10 cellular contexts compared by ENCODE assay signal in genomic region chr17:20533206-20533605, GRCh38. TPM values are rescaled to one million over a fixed set of nuclear protein-coding genes. Genes with fewer than 3 reads are reported as not detected.
DNase-seq lines count a peak whose midpoint lies in the region; ATAC-seq and TF ChIP-seq lines count a peak whose summit lies in the region.
"Not testable (repeated sequence)": the region's sequence is repeated elsewhere in the genome, so short reads cannot be mapped to it uniquely, and the experiment has no call there.
"Had no signal": no experiment of that assay in that cellular context is flagged by ENCODE, and none has a peak within 500 bp of the region (broad histone marks: within the 10 kb centered on the region; RNA-seq: fewer than 3 reads in every experiment).

No MANE protein-coding gene starts in this region.

- H3K27ac ChIP-seq in breast epithelium = peak overlapping the region in 1 of 2 donors; percentile 55
- not testable (repeated sequence) for H3K27ac ChIP-seq in mesodermal cell (ENCODE audit: low read depth, low read length, severe bottlenecking)

- H3K9me3 ChIP-seq in breast epithelium; mesodermal cell (ENCODE audit: control insufficient read depth, low read length): not testable (repeated sequence)

- intact Hi-C loops in activated CD8-positive, alpha-beta T cell treated with anti-CD3 and anti-CD28 coated beads for 36 hours (cut with micrococcal nuclease); breast epithelium (cut with DNase I; ENCODE audit: low total_unique reads): not testable (repeated sequence)

- H3K4me1 ChIP-seq in breast epithelium; mesodermal cell (ENCODE audit: control insufficient read depth, insufficient read depth, low read length, poor library complexity, severe bottlenecking): not testable (repeated sequence)

- H3K4me1 Mint-ChIP-seq in activated CD8-positive, alpha-beta T cell treated with anti-CD3 and anti-CD28 coated beads for 36 hours (ENCODE audit: low read depth) = not testable (repeated sequence)

- H3K27me3 ChIP-seq in breast epithelium = not testable (repeated sequence)

- DNase-seq in ACHN (peak; percentile 11), NCI-H1417 (lab: John Stamatoyannopoulos, UW) (peak in 2 of 3 experiments; percentile 25 to 27)
- DNase-seq in GM12864 (ENCODE audit: low read depth); activated CD8-positive, alpha-beta T cell treated with anti-CD3 and anti-CD28 coated beads for 36 hours; breast epithelium (ENCODE audit: low spot score in 2 of 2); fibroblast of the aortic adventitia (ENCODE audit: low read depth); retinal pigment epithelial cell (ENCODE audit: low read depth): not testable (repeated sequence)

- not testable (repeated sequence) for TF ChIP-seq CTCF in GM12864 (IDR thresholded peaks at IDR 0.05; ENCODE audit: low read depth, low read length, missing control alignments); activated CD8-positive, alpha-beta T cell treated with anti-CD3 and anti-CD28 coated beads for 36 hours (IDR thresholded peaks at IDR 0.05); breast epithelium (IDR thresholded peaks at IDR 0.05); fibroblast of the aortic adventitia (IDR thresholded peaks at IDR 0.05; ENCODE audit: insufficient read depth, low read length); retinal pigment epithelial cell (conservative IDR thresholded peaks at IDR 0.05; ENCODE audit: low read depth, low read length)

- peak overlapping the region; percentile 58 for H3K4me3 Mint-ChIP-seq in activated CD8-positive, alpha-beta T cell treated with anti-CD3 and anti-CD28 coated beads for 36 hours

- ATAC-seq in activated CD8-positive, alpha-beta T cell treated with anti-CD3 and anti-CD28 coated beads for 36 hours = not testable (repeated sequence)

- CTCF ChIA-PET in activated CD8-positive, alpha-beta T cell treated with anti-CD3 and anti-CD28 coated beads for 36 hours (lab: Charles Lee) = not testable (repeated sequence)

- TF ChIP-seq POLR2A in breast epithelium (IDR thresholded peaks at IDR 0.05) = not testable (repeated sequence)

- in situ Hi-C loops in ACHN (cut with HindIII; ENCODE audit: low pct_ligation_motif_present, low pct_unique_long_range_greater_than_20kb, low sequenced_read_pairs) = not testable (repeated sequence)

- H3K27me3 Mint-ChIP-seq in activated CD8-positive, alpha-beta T cell treated with anti-CD3 and anti-CD28 coated beads for 36 hours = not testable (repeated sequence)

- POLR2A ChIA-PET in activated CD8-positive, alpha-beta T cell treated with anti-CD3 and anti-CD28 coated beads for 36 hours (lab: Charles Lee) = not testable (repeated sequence)

- H3K27ac Mint-ChIP-seq in activated CD8-positive, alpha-beta T cell treated with anti-CD3 and anti-CD28 coated beads for 36 hours = not testable (repeated sequence)

- H3K9me3 Mint-ChIP-seq in activated CD8-positive, alpha-beta T cell treated with anti-CD3 and anti-CD28 coated beads for 36 hours = not testable (repeated sequence)

- peak overlapping the region; percentile 40 for H3K4me3 ChIP-seq in GM12864 (ENCODE audit: low read depth, low read length)
- peak overlapping the region in 2 of 3 donors; percentile 36 to 52 for H3K4me3 ChIP-seq in breast epithelium
- H3K4me3 ChIP-seq in fibroblast of the aortic adventitia (ENCODE audit: low read depth, low read length) = peak overlapping the region; percentile 37
- H3K4me3 ChIP-seq in mesodermal cell (ENCODE audit: extremely low read depth, insufficient read depth, low read length, poor library complexity, severe bottlenecking) = peak overlapping the region; percentile 49
- peak overlapping the region; percentile 45 for H3K4me3 ChIP-seq in retinal pigment epithelial cell (ENCODE audit: low read length)

- 0% methylated on average over 8 of the region's 11 CpGs for whole genome bisulfite sequencing in mesodermal cell (ENCODE audit: insufficient coverage in 2 of 2), 2 experiments

- H3K36me3 Mint-ChIP-seq in activated CD8-positive, alpha-beta T cell treated with anti-CD3 and anti-CD28 coated beads for 36 hours (ENCODE audit: low read depth) = not testable (repeated sequence)

- H3K36me3 ChIP-seq in breast epithelium; mesodermal cell (ENCODE audit: control insufficient read depth, insufficient read depth, low read length): not testable (repeated sequence)

RNA-seq across cellular contexts. Expression of gene CDRT15L2, which starts 46.3 kb away (rescaled TPM):
- total RNA-seq in activated CD8-positive, alpha-beta T cell treated with anti-CD3 and anti-CD28 coated beads for 36 hours = not detected
- not detected for total RNA-seq in breast epithelium
- total RNA-seq in fibroblast of the aortic adventitia (ENCODE audit: low replicate concordance) = not detected in 2 replicates
- not detected for polyA plus RNA-seq in mesodermal cell (2013, experiment 1 of 2)
- not detected for polyA plus RNA-seq in mesodermal cell (2013, experiment 2 of 2)
- total RNA-seq: T-helper 2 cell treated with Interferon-gamma antibody and Interleukin-4, amounts not matched to agents 100 ng/mL and 5 ng/mL, for 36 hours; thyroid gland had no signal
